ENCODE assay signal across 8 cellular contexts in the genomic region with DNA sequence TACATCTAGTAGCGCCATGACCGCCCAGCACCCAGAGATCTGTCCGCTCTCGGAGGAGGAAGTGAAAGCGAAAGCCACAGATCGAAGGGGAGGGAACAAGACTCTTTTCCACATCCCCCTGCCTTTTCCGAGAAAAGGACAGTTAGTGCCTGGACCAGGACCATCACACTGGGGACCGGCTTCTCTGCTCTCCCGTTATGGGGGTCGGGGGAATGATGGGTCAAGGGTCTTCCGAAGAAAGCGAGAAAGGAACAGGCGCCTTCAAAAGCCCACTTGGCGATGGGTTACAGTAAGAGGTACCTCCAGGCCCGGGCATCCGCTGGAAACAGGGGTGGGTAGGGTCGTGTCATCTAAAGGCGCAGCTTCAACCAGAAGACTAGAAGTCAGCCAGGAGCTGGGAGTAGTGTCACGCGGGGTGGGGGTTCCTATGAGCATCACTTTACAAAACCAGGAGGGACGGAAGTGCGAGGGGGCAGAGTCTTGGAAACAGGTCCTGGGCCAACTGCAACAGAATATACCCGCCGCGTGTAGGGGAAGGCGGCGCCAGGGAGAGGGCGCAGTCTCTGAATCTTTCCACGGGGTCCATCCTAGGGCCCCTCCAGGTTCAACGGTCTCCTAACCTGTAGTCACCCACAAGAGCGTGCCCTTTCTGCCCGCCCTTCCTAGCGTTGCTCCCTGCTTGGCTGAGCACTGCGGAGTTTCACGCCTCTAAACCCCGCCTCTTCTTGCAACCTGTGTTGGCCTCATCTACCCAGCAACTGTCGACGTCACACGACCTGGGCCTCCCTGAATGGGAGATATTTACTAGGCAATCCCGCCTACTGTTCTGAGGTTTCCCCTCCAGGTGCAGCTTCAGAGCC. TPM values are rescaled to one million over a fixed set of nuclear protein-coding genes. Genes with fewer than 3 reads are reported as not detected.
A peak's percentile ranks its signal among the peaks of the same experiment; 100 is the strongest.
DNase-seq lines count a peak whose midpoint lies in the region; ATAC-seq and TF ChIP-seq lines count a peak whose summit lies in the region.

A gene (minus strand): TSS at position 69 of the 860 bp plus-strand sequence. CDS start 51 bp downstream, at position 18.

- no peaks in the 10 kb centered on the region for H3K27me3 ChIP-seq in hepatocyte
- no peaks in the 10 kb centered on the region for H3K27me3 ChIP-seq in aorta (ENCODE audit: control insufficient read depth in 1 of 2, insufficient read depth in 2 of 2, low read length in 1 of 2)

- WGBS in hepatocyte (ENCODE audit: low lambda C conversion rate, missing lambda C conversion rate) = 2% methylated on average over 40 of the region's 40 CpGs
- 0 to 1% methylated on average over 36 to 40 of the region's 40 CpGs for WGBS in aorta, 2 donors

- DNase-seq in NCI-H2029 treated with DMSO at 0.1 percent for 48 hours (lab: John Stamatoyannopoulos, UW) = peak; percentile 94
- DNase-seq in T-helper 9 cell = peak; percentile 97
- peak; percentile 81 for DNase-seq in astrocyte of the cerebellum (ENCODE audit: low read depth)
- DNase-seq in hepatocyte (ENCODE audit: low spot score) = peak; percentile 97
- DNase-seq in renal cortical epithelial cell (ENCODE audit: low read depth) = peak; percentile 96
- DNase-seq in aorta = peak; percentile 98

- H3K36me3 ChIP-seq in hepatocyte (replicated peaks; ENCODE audit: insufficient read depth, low read depth) (no peaks in the 10 kb centered on the region), aorta (ENCODE audit: control insufficient read depth in 1 of 2, insufficient read depth in 2 of 2, low read length in 1 of 2) (peaks cover 0 to 5% of the 10 kb centered on the region in 2 donors)

- H3K27ac ChIP-seq in hepatocyte (peak within 1 kb of the TSS; percentile 72), aorta (ENCODE audit: low read depth in 1 of 2, low read length in 2 of 2) (peak within 1 kb of the TSS in 1 of 2 donors; percentile 69)

- ATAC-seq in GM18508 (IDR thresholded peaks at IDR 0.05; ENCODE audit: insufficient read depth, unreplicated experiment) = peak; percentile 46
- ATAC-seq in HG02981 (IDR thresholded peaks at IDR 0.05; ENCODE audit: unreplicated experiment) = peak; percentile 66
- ATAC-seq in aorta (ENCODE audit: low FRiP score) = peak; percentile 97

- H3K4me3 ChIP-seq in astrocyte of the cerebellum (ENCODE audit: low read depth, low read length) (peak within 1 kb of the TSS; percentile 81), hepatocyte (peak within 1 kb of the TSS; percentile 93), aorta (ENCODE audit: low read length in 2 of 2) (peak within 1 kb of the TSS; percentile 60 to 62)

- H3K4me1 ChIP-seq in hepatocyte (ENCODE audit: insufficient read depth) (no peaks in the 10 kb centered on the region), aorta (ENCODE audit: control insufficient read depth in 1 of 2, insufficient read depth in 2 of 2, low read length in 2 of 2) (no peaks in the 10 kb centered on the region)

- H4K20me1 ChIP-seq in hepatocyte (ENCODE audit: insufficient read depth, poor library complexity, severe bottlenecking) = no peaks in the 10 kb centered on the region

- H3K4me2 ChIP-seq in hepatocyte = peak within 1 kb of the TSS; percentile 91

- H3K79me2 ChIP-seq in hepatocyte = no peaks in the 10 kb centered on the region

- H3K9me3 ChIP-seq in hepatocyte (ENCODE audit: low read depth) (no peaks in the 10 kb centered on the region), aorta (ENCODE audit: control insufficient read depth, low read length) (no peaks in the 10 kb centered on the region)

- no peaks in the 10 kb centered on the region for H3K9me2 ChIP-seq in hepatocyte (replicated peaks; ENCODE audit: insufficient read depth)

- peak within 1 kb of the TSS; percentile 89 for H2AFZ ChIP-seq in hepatocyte

- in situ Hi-C loops in astrocyte of the cerebellum (cut with HindIII; ENCODE audit: low sequenced_read_pairs) = loop anchor here (10.0 kb wide), 1 partner anchor 131 kb away; no protein-coding TSS in a partner anchor

- peak; percentile 35 for TF ChIP-seq CTCF in astrocyte of the cerebellum (IDR thresholded peaks at IDR 0.05; ENCODE audit: low read depth, low read length, missing control alignments)
- TF ChIP-seq CTCF in hepatocyte (IDR thresholded peaks at IDR 0.05; ENCODE audit: poor library complexity) = peak; percentile 38

- intact Hi-C loops in aorta (cut with DNase I) = loop anchor here in 1 of 2 donors (5.0 kb wide), 1 partner anchor 128 kb away; no protein-coding TSS in a partner anchor

RNA-seq across cellular contexts. Expression of the gene that starts here (rescaled TPM):
- total RNA-seq in hepatocyte (19.1 and 25.7 TPM in 2 replicates), renal cortical epithelial cell (39.7 and 82.3 TPM in 2 replicates), aorta (10 to 100 TPM; 40.8 to 58.4 TPM)
- polyA plus RNA-seq in hepatocyte (18.6 and 36.7 TPM in 2 replicates), aorta (10 to 100 TPM; 59.6 to 69.7 TPM)

Comparison
In these comparisons a context has a peak if more than half of its experiments do, and no peak if none do; other contexts are left out.
1. ATAC-seq: peak in every context shown above with its lines; median percentile 97 in aorta; 66 in HG02981; 46 in GM18508.